ENCODE assay signal across 8 cellular contexts in the genomic region with DNA sequence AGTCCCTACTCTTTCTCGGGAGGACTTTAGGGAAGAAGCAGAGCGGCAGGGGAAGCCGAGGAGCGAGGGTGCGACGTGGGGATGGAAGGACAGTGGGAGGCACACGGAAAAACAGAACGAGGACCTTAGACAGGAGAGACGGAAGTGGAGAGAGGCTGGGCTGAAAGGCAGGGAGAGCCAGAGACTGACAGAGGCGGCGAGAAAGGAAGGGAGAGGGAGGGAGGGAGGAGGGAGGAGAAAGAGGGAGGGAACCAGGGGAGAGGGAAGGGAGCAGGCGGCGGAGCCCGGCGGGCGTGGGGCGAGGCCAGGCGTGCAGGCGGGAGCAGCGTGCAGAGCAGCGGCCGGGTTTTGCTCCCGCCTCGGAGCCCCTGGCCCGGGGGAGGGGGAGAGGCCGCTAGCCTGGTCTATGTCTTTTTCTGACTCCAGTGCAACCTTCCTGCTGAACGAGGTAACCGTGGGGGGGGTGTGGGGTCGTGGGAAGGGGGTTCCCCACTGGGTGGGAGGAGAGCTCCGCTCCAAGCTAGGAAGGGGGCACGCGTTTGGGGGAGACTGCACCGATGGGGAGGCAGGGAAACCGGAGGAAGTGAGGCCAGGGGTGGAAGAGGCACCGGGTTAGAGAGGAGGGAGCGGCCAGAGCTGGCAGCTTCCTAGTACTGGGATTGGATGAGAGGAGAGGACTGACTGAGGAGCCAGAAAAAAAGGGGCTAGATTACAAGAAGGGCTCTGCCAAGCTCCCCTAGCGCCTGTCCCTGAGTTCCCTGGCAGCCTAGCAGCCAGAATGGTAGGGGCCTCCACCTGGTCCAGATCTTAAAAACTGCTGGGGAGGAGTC. TPM values are rescaled to one million over a fixed set of nuclear protein-coding genes. Genes with fewer than 3 reads are reported as not detected.
DNase-seq lines count a peak whose midpoint lies in the region; ATAC-seq and TF ChIP-seq lines count a peak whose summit lies in the region.

No MANE protein-coding gene starts in this region.

- H3K4me1 Mint-ChIP-seq in HFFc6 (ENCODE audit: low read depth) (peaks cover 54% of the 10 kb centered on the region), T-cell (peaks cover 31 to 41% (median 37%) of the 10 kb centered on the region in 3 donors)

- no peaks in the 10 kb centered on the region for H3K36me3 ChIP-seq in kidney epithelial cell (ENCODE audit: control insufficient read depth, insufficient read depth, low read length)

- H3K4me3 ChIP-seq in choroid plexus epithelial cell (ENCODE audit: low read depth, low read length) (peak overlapping the region; percentile 84), kidney epithelial cell (ENCODE audit: low read depth, low read length) (peak overlapping the region; percentile 56)

- peak overlapping the region; percentile 97 for H3K4me3 Mint-ChIP-seq in HFFc6
- peak overlapping the region; percentile 84 to 91 (median 89) for H3K4me3 Mint-ChIP-seq in T-cell

- no peaks in the 10 kb centered on the region for H3K27me3 ChIP-seq in kidney epithelial cell (ENCODE audit: control insufficient read depth, insufficient read depth, low read length)

- ATAC-seq in T-cell (replicated peaks in 1 of 4) = peak; percentile 4 to 9 (median 8)
- ATAC-seq in HG02798 (IDR thresholded peaks at IDR 0.05; ENCODE audit: poor library complexity, unreplicated experiment) = no peak

- TF ChIP-seq CTCF in HFFc6 (IDR thresholded peaks at IDR 0.05) = no peak
- TF ChIP-seq CTCF in choroid plexus epithelial cell (conservative IDR thresholded peaks at IDR 0.05; ENCODE audit: low read depth, low read length) = no peak
- no peak for TF ChIP-seq CTCF in kidney epithelial cell (IDR thresholded peaks at IDR 0.05; ENCODE audit: insufficient read depth, low read length, poor library complexity, severe bottlenecking)

- DNase-seq in GM04503 (ENCODE audit: low read depth) (peak; percentile 47), HFFc6 (peak; percentile 73), NCI-H128 (lab: John Stamatoyannopoulos, UW; ENCODE audit: unreplicated experiment) (peak; percentile 68), T-cell (peak in 5 of 34 experiments; percentile 8 to 16 (median 11)), choroid plexus epithelial cell (ENCODE audit: low read depth) (peak; percentile 88), kidney epithelial cell (ENCODE audit: low read depth) (peak; percentile 44)
- peak; percentile 25 for DNase-seq in stimulated activated CD4-positive, alpha-beta T cell treated with anti-CD3 and anti-CD28 coated beads, Interleukin-12 subunit alpha, Interleukin-12 subunit beta, amount 100 ng/mL, for 4 hours

- no peaks in the 10 kb centered on the region for H3K9me3 Mint-ChIP-seq in HFFc6
- H3K9me3 Mint-ChIP-seq in T-cell = no peaks in the 10 kb centered on the region

- POLR2A ChIA-PET in T-cell (lab: Charles Lee) = interaction anchor here in 1 of 2 donors (0.7 kb wide), 1 partner anchor 62 kb away, joined by 3 read pairs; no protein-coding TSS in a partner anchor

- CTCF ChIA-PET in T-cell (lab: Charles Lee) = interaction anchor here (0.6 to 1.2 kb wide), 6 partner anchors 20 to 1702 kb away, joined by 3 to 7 read pairs (median 4); no protein-coding TSS in a partner anchor

- H3K36me3 Mint-ChIP-seq in HFFc6 (ENCODE audit: low read depth) (no peaks in the 10 kb centered on the region; the same call in 1 of the 2 replicates), T-cell (no peaks in the 10 kb centered on the region)

- no peaks in the 10 kb centered on the region; the same call in 1 of the 2 replicates for H3K27me3 Mint-ChIP-seq in HFFc6 (ENCODE audit: insufficient read depth)
- peaks cover 0 to 4% of the 10 kb centered on the region in 2 donors for H3K27me3 Mint-ChIP-seq in T-cell

- H3K27ac Mint-ChIP-seq in HFFc6 (peak overlapping the region; percentile 91), T-cell (peak overlapping the region; percentile 41 to 63)

RNA-seq across cellular contexts. Expression of a gene that starts 2.8 kb away (rescaled TPM):
- 10 to 100 TPM; 32.3 to 44.4 (median 38.4) TPM for total RNA-seq in HFFc6 (2021; fragmentation: NEBNext Ultra II Directional; extraction: Animal tissue kit (Norgen Biotek cat#: 25700))
- total RNA-seq in T-cell (10 to 100 TPM in 2 of 5 donors, 1 to 10 TPM in 3; 4.3 to 12.4 (median 8.9) TPM), kidney epithelial cell (24.5 and 25.4 TPM in 2 replicates)

RNA-seq across cellular contexts. Expression of a gene that starts 26.6 kb away (rescaled TPM):
- total RNA-seq in HFFc6 (2021; fragmentation: NEBNext Ultra II Directional; extraction: Animal tissue kit (Norgen Biotek cat#: 25700)) = 10 to 100 TPM; 20.3 to 31.6 (median 22.4) TPM
- total RNA-seq in T-cell = under 1 TPM in 4 of 5 donors, not detected in 1; 0.10 to 0.76 (median 0.66) TPM
- total RNA-seq in kidney epithelial cell = 24.3 and 26.2 TPM in 2 replicates

RNA-seq across cellular contexts. Expression of a gene that starts 36.5 kb away (rescaled TPM):
- 10 to 100 TPM; 57.4 to 84.1 (median 69.8) TPM for total RNA-seq in HFFc6 (2021; fragmentation: NEBNext Ultra II Directional; extraction: Animal tissue kit (Norgen Biotek cat#: 25700))
- total RNA-seq in T-cell (100 to 1,000 TPM in 3 of 5 donors, 10 to 100 TPM in 2; 86.8 to 158 (median 144) TPM), kidney epithelial cell (64.1 and 65.1 TPM in 2 replicates)

RNA-seq across cellular contexts. Expression of a gene that starts 50.2 kb away (rescaled TPM):
- under 1 TPM in 4 of 6 experiments, not detected in 2; 0.12 to 0.68 (median 0.18) TPM for total RNA-seq in HFFc6 (2021; fragmentation: NEBNext Ultra II Directional; extraction: Animal tissue kit (Norgen Biotek cat#: 25700))
- total RNA-seq in T-cell = 10 to 100 TPM in 1 of 5 donors, 1 to 10 TPM in 4; 2.6 to 10.5 (median 5.0) TPM
- 9.9 and 10.7 TPM in 2 replicates for total RNA-seq in kidney epithelial cell

Comparison
In these comparisons a context has a peak if more than half of its experiments do, and no peak if none do; other contexts are left out.
1. RNA of a gene that starts 26.6 kb away (total RNA-seq): 24.3 to 26.2 TPM in kidney epithelial cell and 20.3 to 31.6 TPM in HFFc6; 0.10 to 0.76 TPM in T-cell; every median in the first group is over 10 times any median in the second.